In genomic region chr1:155322953-155323728, GRCh38 we compare ENCODE assay signal across 9 cellular contexts. TPM values are rescaled to one million over a fixed set of nuclear protein-coding genes. Genes with fewer than 3 reads are reported as not detected.
DNase-seq lines count a peak whose midpoint lies in the region; ATAC-seq, FAIRE-seq and TF ChIP-seq lines count a peak whose summit lies in the region.
"Had no signal": no experiment of that assay in that cellular context is flagged by ENCODE, and none has a peak within 500 bp of the region (broad histone marks: within the 10 kb centered on the region; RNA-seq: fewer than 3 reads in every experiment).

No MANE protein-coding gene starts in this region.

- CTCF ChIA-PET in BJ (lab: Yijun Ruan, JAX) (interaction anchor here (0.5 to 4.3 kb wide), 27 partner anchors 10 to 694 kb away, joined by 3 to 54 read pairs (median 5); partner anchors contain the start of genes CLK2, ENTREP3, HCN3 and THBS3), H1 (lab: Charles Lee; ENCODE audit: partially characterized antibody) (interaction anchor here (0.7 to 15.0 kb wide), 18 partner anchors 11 to 285 kb away, joined by 3 to 227 read pairs (median 5); partner anchors contain the start of genes CLK2, ENTREP3, HCN3 and PKLR)

- H2BK20ac ChIP-seq in H1 (ENCODE audit: low read length): no peak overlapping the region

- peaks cover 8 to 26% (median 14%) of the 10 kb centered on the region in 4 experiments; a peak in 6 of 7 replicates for H3K4me1 ChIP-seq in H1 (replicated peaks in 1 of 4; ENCODE audit: control insufficient read depth in 3 of 4, insufficient read depth in 4 of 4, low read length in 3 of 4)
- peaks cover 6% of the 10 kb centered on the region for H3K4me1 ChIP-seq in mesendoderm (ENCODE audit: control insufficient read depth, low read depth, low read length)

- no peak overlapping the region for H3K56ac ChIP-seq in H1 (replicated peaks; ENCODE audit: insufficient read length, low read depth, low read length)
- peak overlapping the region; percentile 95 for H3K56ac ChIP-seq in mesendoderm (ENCODE audit: low read length)

- H2AFZ ChIP-seq in H1 (ENCODE audit: low read length): no peak overlapping the region

- H4K8ac ChIP-seq in H1 (ENCODE audit: extremely low read depth, insufficient read depth, low read length) (peak overlapping the region; percentile 35; the same call in 1 of the 2 replicates), mesendoderm (ENCODE audit: low read depth, low read length) (no peak overlapping the region)

- H2AK5ac ChIP-seq in H1 (ENCODE audit: low read depth, low read length) (no peak overlapping the region), mesendoderm (ENCODE audit: low read length) (no peak overlapping the region)

- H2BK5ac ChIP-seq in H1 (ENCODE audit: low read depth, low read length): peak overlapping the region; percentile 49; the same call in 1 of the 2 replicates
- no peak overlapping the region for H2BK5ac ChIP-seq in mesendoderm (ENCODE audit: low read length)

- H3K79me2 ChIP-seq in H1 (ENCODE audit: control insufficient read depth in 1 of 2, insufficient read depth in 2 of 2, low read length in 2 of 2) (peaks cover 0 to 4% of the 10 kb centered on the region in 2 experiments; a peak in 1 of 4 replicates), mesendoderm (ENCODE audit: control insufficient read depth, insufficient read depth, low read length) (no peaks in the 10 kb centered on the region)

- H4K5ac ChIP-seq in H1 (ENCODE audit: insufficient read length, low read depth, low read length) (no peak overlapping the region), mesendoderm (ENCODE audit: low read length) (no peak overlapping the region)

- no peak for FAIRE-seq in H1 (lab: Jason Lieb, UNC)

- H3K27ac ChIP-seq in H1 (ENCODE audit: low read depth, low read length): no peak overlapping the region
- H3K27ac ChIP-seq in mesendoderm (ENCODE audit: low read depth, low read length): peak overlapping the region; percentile 83

- no peaks in the 10 kb centered on the region for H3K9me3 ChIP-seq in H1 (ENCODE audit: insufficient read depth in 2 of 2, low read depth in 1 of 2, low read length in 1 of 2)

- TF ChIP-seq CTCF in BJ (IDR thresholded peaks at IDR 0.05; ENCODE audit: insufficient read depth, low read depth, low read length) (peak; percentile 84), H1 (IDR thresholded peaks at IDR 0.05; ENCODE audit: control extremely low read depth in 1 of 3, insufficient read depth in 1 of 3, low read depth in 1 of 3, low read length in 3 of 3) (peak in 2 of 3 experiments; percentile 85 to 92; a peak in 3 of 4 replicates)

- H3K23me2 ChIP-seq in H1 (ENCODE audit: low read depth, low read length): peaks cover 16% of the 10 kb centered on the region; the same call in 1 of the 2 replicates

- peak overlapping the region; percentile 73 to 97 for H3K4me2 ChIP-seq in H1 (ENCODE audit: insufficient read depth in 1 of 2, low read depth in 2 of 2, low read length in 2 of 2)
- peak overlapping the region; percentile 65 for H3K4me2 ChIP-seq in mesendoderm (ENCODE audit: low read length)

- peak; percentile 50 for ATAC-seq in GM19395 (IDR thresholded peaks at IDR 0.05; ENCODE audit: unreplicated experiment)

- peak in 1 of 2 experiments; percentile 16; a peak in 1 of 3 replicates for TF ChIP-seq EP300 in H1 (IDR thresholded peaks at IDR 0.05; ENCODE audit: borderline replicate concordance in 1 of 2, low read depth in 2 of 2, low read length in 2 of 2)

- H3K27me3 ChIP-seq in BJ (ENCODE audit: control insufficient read depth, insufficient read depth, low read length) (no peaks in the 10 kb centered on the region), H1 (replicated peaks in 1 of 4; ENCODE audit: control insufficient read depth in 3 of 4, extremely low read depth in 1 of 4, insufficient read depth in 3 of 4, low read length in 3 of 4) (peaks cover 0 to 5% (median 3%) of the 10 kb centered on the region in 4 experiments; a peak in 4 of 7 replicates), mesendoderm (ENCODE audit: insufficient read depth, low read length, poor library complexity) (no peaks in the 10 kb centered on the region)

- POLR2A ChIA-PET in BJ (lab: Charles Lee) (no interaction called here), H1 (lab: Charles Lee; ENCODE audit: partially characterized antibody) (interaction anchor here (0.8 to 4.0 kb wide), 16 partner anchors 10 to 240 kb away, joined by 3 to 21 read pairs (median 6); partner anchors contain the start of genes CLK2, ENTREP3, FDPS and MTX1)

- H2BK120ac ChIP-seq in H1 (replicated peaks; ENCODE audit: low read depth, low read length): no peak overlapping the region
- H2BK120ac ChIP-seq in mesendoderm (ENCODE audit: low read depth, low read length): no peak overlapping the region

- H3K23ac ChIP-seq in H1 (ENCODE audit: insufficient read length) (no peak overlapping the region), mesendoderm (ENCODE audit: low read length) (no peak overlapping the region)

- H3K79me1 ChIP-seq in H1 (ENCODE audit: low read depth, low read length): peaks cover 4% of the 10 kb centered on the region
- peaks cover 4% of the 10 kb centered on the region for H3K79me1 ChIP-seq in mesendoderm (ENCODE audit: low read length)

- H3K36me3 ChIP-seq in BJ (ENCODE audit: control insufficient read depth, insufficient read depth, low read length) (0 out of 2 replicates have a peak, but pooled peaks cover 2% of the 10 kb centered on the region), H1 (ENCODE audit: control insufficient read depth in 2 of 4, insufficient read depth in 4 of 4, low read length in 3 of 4) (peaks cover 2 to 32% (median 15%) of the 10 kb centered on the region in 4 experiments; a peak in 6 of 8 replicates), mesendoderm (ENCODE audit: control insufficient read depth, insufficient read depth, low read length) (peaks cover 4% of the 10 kb centered on the region)

- H4K20me1 ChIP-seq in H1 (replicated peaks in 1 of 2; ENCODE audit: control insufficient read depth in 1 of 2, insufficient read depth in 2 of 2, low read length in 2 of 2): peaks cover 8 to 14% of the 10 kb centered on the region in 2 experiments

- peak; percentile 74 to 86 for TF ChIP-seq RAD21 in H1 (IDR thresholded peaks at IDR 0.05 in 1 of 2, conservative IDR thresholded peaks at IDR 0.05 in 1 of 2; ENCODE audit: low read depth in 2 of 2, low read length in 2 of 2)

- H3K4ac ChIP-seq in H1 (replicated peaks; ENCODE audit: insufficient read length, low read depth, low read length) (no peak overlapping the region), mesendoderm (ENCODE audit: low read depth, low read length) (peak overlapping the region; percentile 43)

- H3K9ac ChIP-seq in H1 (replicated peaks in 1 of 4; ENCODE audit: extremely low read depth in 1 of 4, low read depth in 3 of 4, low read length in 3 of 4) (peak overlapping the region in 2 of 4 experiments; percentile 16 to 45; a peak in 3 of 7 replicates), mesendoderm (ENCODE audit: low read length) (peak overlapping the region; percentile 98)

- H3K4me3 ChIP-seq in BJ (ENCODE audit: low read depth, low read length): peak overlapping the region; percentile 66
- peak overlapping the region; percentile 57 to 94 (median 84) for H3K4me3 ChIP-seq in H1 (ENCODE audit: extremely low read depth in 1 of 4, insufficient read depth in 2 of 4, low read depth in 3 of 4, low read length in 4 of 4)
- H3K4me3 ChIP-seq in mesendoderm (ENCODE audit: low read length): peak overlapping the region; percentile 51

- H2BK12ac ChIP-seq in H1 (ENCODE audit: low read depth, low read length): no peak overlapping the region

- 0% methylated on average over 14 of the region's 58 CpGs; no CpG with 5 or more reads in 1 of the 2 experiments for WGBS in H1 (ENCODE audit: extremely low coverage in 1 of 2, insufficient coverage in 1 of 2, insufficient read length in 1 of 2, insufficient replicate concordance in 2 of 2, low coverage in 1 of 2, low lambda C conversion rate in 2 of 2, missing lambda C conversion rate in 1 of 2), 2 experiments
- WGBS in mesendoderm (ENCODE audit: extremely low coverage, insufficient coverage, low lambda C conversion rate): no CpG with 5 or more reads among the region's 58 CpGs

- H3K18ac ChIP-seq in H1 (ENCODE audit: extremely low read depth, low read length): no peak overlapping the region; the same call in none of the 2 replicates
- peak overlapping the region; percentile 69 for H3K18ac ChIP-seq in mesendoderm (ENCODE audit: low read length)

- no peak for TF ChIP-seq POLR2A in H1 (IDR thresholded peaks at IDR 0.05; ENCODE audit: control extremely low read depth in 1 of 2, low read depth in 2 of 2, low read length in 2 of 2)

- DNase-seq in BJ (ENCODE audit: low read depth): peak; percentile 77
- DNase-seq in HT1080 (ENCODE audit: low read depth): peak; percentile 96
- peak; percentile 76 for DNase-seq in NOMO-1 treated with DMSO at 0.1 percent for 48 hours (lab: John Stamatoyannopoulos, UW; ENCODE audit: unreplicated experiment)
- DNase-seq in activated CD8-positive, alpha-beta memory T cell treated with anti-CD3 and anti-CD28 coated beads, Interleukin-2, amount 50 U/mL, for 1 hour (ENCODE audit: extremely low read depth): peak; percentile 56
- DNase-seq in H1 (ENCODE audit: low read depth in 1 of 2, low spot score in 2 of 2): peak; percentile 82 to 98
- DNase-seq in mesendoderm: peak; percentile 96
- peak; percentile 75 for DNase-seq in stimulated activated CD8-positive, alpha-beta memory T cell treated with anti-CD3 and anti-CD28 coated beads, Interleukin-12 subunit alpha, Interleukin-12 subunit beta, amount 100 ng/mL, for 1 hour (ENCODE audit: low read depth)

- H2BK15ac ChIP-seq in H1 (ENCODE audit: low read length): no peak overlapping the region
- H2BK15ac ChIP-seq in mesendoderm (replicated peaks; ENCODE audit: low read depth): no peak overlapping the region

- H3K14ac ChIP-seq in H1 (ENCODE audit: insufficient read length): no peak overlapping the region

- no peak overlapping the region for H4K91ac ChIP-seq in H1 (replicated peaks; ENCODE audit: insufficient read length, low read length)

RNA-seq across cellular contexts. Expression of gene RUSC1, which starts 2.4 kb away (rescaled TPM):
- polyA plus RNA-seq in BJ (2011; rRNA removed) (23.2 and 34.1 TPM in 2 replicates), H1 (2011; rRNA removed) (90.4 and 117 TPM in 2 replicates)
- 13.4 and 17.1 TPM in 2 replicates for polyA minus RNA-seq in BJ (2011; rRNA and poly(A)+ RNA removed)
- 40.1 and 46.7 TPM in 2 replicates for total RNA-seq in HT1080 (2014; rRNA removed; shearing (Covaris generic))
- polyA plus RNA-seq in HT1080 (2015; cell fraction: cytosol; rRNA removed): 44.1 and 47.2 TPM in 2 replicates
- polyA plus RNA-seq in HT1080 (2015; cell fraction: nucleus; rRNA removed): 54.9 and 57.1 TPM in 2 replicates
- total RNA-seq in H1 (2021; fragmentation: NEBNext Ultra II Directional; extraction: Animal tissue kit (Norgen Biotek cat#: 25700)): 54.6 and 59.8 TPM in 2 replicates
- 60.0 TPM for polyA plus RNA-seq in H1 (2011; cell fraction: cytosol; rRNA removed)
- polyA plus RNA-seq in H1 (2011; cell fraction: nucleus; rRNA removed): 139 TPM
- polyA plus RNA-seq in H1 (2012, experiment 1 of 2): 50.4 to 55.5 TPM (median 53.0 TPM) in 4 replicates
- polyA plus RNA-seq in H1 (2012, experiment 2 of 2): 70.8 TPM
- 38.0 TPM for polyA plus RNA-seq in H1 (2013, experiment 1 of 2)
- 36.9 TPM for polyA plus RNA-seq in H1 (2013, experiment 2 of 2)
- 26.7 and 34.3 TPM in 2 replicates for polyA minus RNA-seq in H1 (2011; rRNA and poly(A)+ RNA removed)
- polyA minus RNA-seq in H1 (2011; cell fraction: cytosol; rRNA and poly(A)+ RNA removed): 25.6 TPM
- 27.8 TPM for polyA minus RNA-seq in H1 (2011; cell fraction: nucleus; rRNA and poly(A)+ RNA removed)
- 36.2 TPM for polyA plus RNA-seq in mesendoderm (2013, experiment 1 of 2)
- 36.1 TPM for polyA plus RNA-seq in mesendoderm (2013, experiment 2 of 2)

RNA-seq across cellular contexts. Expression of gene FDPS, which starts 14.5 kb away (rescaled TPM):
- polyA plus RNA-seq in BJ (2011; rRNA removed) (126 and 131 TPM in 2 replicates), H1 (2011; rRNA removed) (234 and 267 TPM in 2 replicates)
- polyA minus RNA-seq in BJ (2011; rRNA and poly(A)+ RNA removed): 34.5 and 53.5 TPM in 2 replicates
- total RNA-seq in HT1080 (2014; rRNA removed; shearing (Covaris generic)): 233 and 262 TPM in 2 replicates
- 177 and 182 TPM in 2 replicates for polyA plus RNA-seq in HT1080 (2015; cell fraction: cytosol; rRNA removed)
- polyA plus RNA-seq in HT1080 (2015; cell fraction: nucleus; rRNA removed): 238 and 245 TPM in 2 replicates
- total RNA-seq in H1 (2021; fragmentation: NEBNext Ultra II Directional; extraction: Animal tissue kit (Norgen Biotek cat#: 25700)): 368 and 370 TPM in 2 replicates
- polyA plus RNA-seq in H1 (2011; cell fraction: cytosol; rRNA removed): 353 TPM
- polyA plus RNA-seq in H1 (2011; cell fraction: nucleus; rRNA removed): 245 TPM
- 352 to 469 TPM (median 417 TPM) in 4 replicates for polyA plus RNA-seq in H1 (2012, experiment 1 of 2)
- polyA plus RNA-seq in H1 (2012, experiment 2 of 2): 350 TPM
- 351 TPM for polyA plus RNA-seq in H1 (2013, experiment 1 of 2)
- 364 TPM for polyA plus RNA-seq in H1 (2013, experiment 2 of 2)
- 183 and 260 TPM in 2 replicates for polyA minus RNA-seq in H1 (2011; rRNA and poly(A)+ RNA removed)
- 103 TPM for polyA minus RNA-seq in H1 (2011; cell fraction: cytosol; rRNA and poly(A)+ RNA removed)
- polyA minus RNA-seq in H1 (2011; cell fraction: nucleus; rRNA and poly(A)+ RNA removed): 97.7 TPM
- polyA plus RNA-seq in mesendoderm (2013, experiment 1 of 2): 307 TPM
- 295 TPM for polyA plus RNA-seq in mesendoderm (2013, experiment 2 of 2)

RNA-seq across cellular contexts. Expression of gene PKLR, which starts 21.9 kb away (rescaled TPM):
- polyA plus RNA-seq in BJ (2011; rRNA removed): 0.02 TPM in 2 replicates
- 0.05 TPM in 1 of 2 replicates, not detected in the other for polyA minus RNA-seq in BJ (2011; rRNA and poly(A)+ RNA removed)
- total RNA-seq in HT1080 (2014; rRNA removed; shearing (Covaris generic)): not detected in 2 replicates
- not detected in 2 replicates for polyA plus RNA-seq in HT1080 (2015; cell fraction: cytosol; rRNA removed)
- 0.07 TPM in 1 of 2 replicates, not detected in the other for polyA plus RNA-seq in HT1080 (2015; cell fraction: nucleus; rRNA removed)
- 2.3 and 2.4 TPM in 2 replicates for total RNA-seq in H1 (2021; fragmentation: NEBNext Ultra II Directional; extraction: Animal tissue kit (Norgen Biotek cat#: 25700))
- 7.5 and 9.9 TPM in 2 replicates for polyA plus RNA-seq in H1 (2011; rRNA removed)
- polyA plus RNA-seq in H1 (2011; cell fraction: cytosol; rRNA removed): 7.1 TPM
- polyA plus RNA-seq in H1 (2011; cell fraction: nucleus; rRNA removed): 8.5 TPM
- 2.9 to 5.2 TPM (median 4.0 TPM) in 4 replicates for polyA plus RNA-seq in H1 (2012, experiment 1 of 2)
- 4.1 TPM for polyA plus RNA-seq in H1 (2012, experiment 2 of 2)
- polyA plus RNA-seq in H1 (2013, experiment 1 of 2): 0.93 TPM
- 0.96 TPM for polyA plus RNA-seq in H1 (2013, experiment 2 of 2)
- polyA minus RNA-seq in H1 (2011; rRNA and poly(A)+ RNA removed): 2.8 and 3.7 TPM in 2 replicates
- polyA minus RNA-seq in H1 (2011; cell fraction: cytosol; rRNA and poly(A)+ RNA removed): 1.5 TPM
- 1.1 TPM for polyA minus RNA-seq in H1 (2011; cell fraction: nucleus; rRNA and poly(A)+ RNA removed)
- polyA plus RNA-seq in mesendoderm (2013, experiment 1 of 2): 0.28 TPM
- polyA plus RNA-seq in mesendoderm (2013, experiment 2 of 2): 0.35 TPM
- total RNA-seq: T-helper 1 cell treated with Interleukin-12 subunit alpha and Interleukin-12 subunit beta and Interleukin-4 antibody, amounts not matched to agents 30 ng/mL and 1 ng/mL, for 36 hours had no signal

RNA-seq across cellular contexts. Expression of gene HCN3, which starts 45.9 kb away (rescaled TPM):
- polyA plus RNA-seq in BJ (2011; rRNA removed) (1.8 and 4.0 TPM in 2 replicates), H1 (2011; rRNA removed) (7.3 and 8.8 TPM in 2 replicates)
- polyA minus RNA-seq in BJ (2011; rRNA and poly(A)+ RNA removed): 2.4 and 3.4 TPM in 2 replicates
- total RNA-seq in HT1080 (2014; rRNA removed; shearing (Covaris generic)): 0.84 and 1.1 TPM in 2 replicates
- polyA plus RNA-seq in HT1080 (2015; cell fraction: cytosol; rRNA removed): 0.77 and 1.1 TPM in 2 replicates
- 7.4 and 9.9 TPM in 2 replicates for polyA plus RNA-seq in HT1080 (2015; cell fraction: nucleus; rRNA removed)
- total RNA-seq in H1 (2021; fragmentation: NEBNext Ultra II Directional; extraction: Animal tissue kit (Norgen Biotek cat#: 25700)): 5.5 and 6.4 TPM in 2 replicates
- polyA plus RNA-seq in H1 (2011; cell fraction: cytosol; rRNA removed): 8.3 TPM
- 41.0 TPM for polyA plus RNA-seq in H1 (2011; cell fraction: nucleus; rRNA removed)
- polyA plus RNA-seq in H1 (2012, experiment 1 of 2): 6.4 to 8.9 TPM (median 6.9 TPM) in 4 replicates
- 3.6 TPM for polyA plus RNA-seq in H1 (2012, experiment 2 of 2)
- 4.6 TPM for polyA plus RNA-seq in H1 (2013, experiment 1 of 2)
- 4.7 TPM for polyA plus RNA-seq in H1 (2013, experiment 2 of 2)
- 4.7 and 8.4 TPM in 2 replicates for polyA minus RNA-seq in H1 (2011; rRNA and poly(A)+ RNA removed)
- 2.5 TPM for polyA minus RNA-seq in H1 (2011; cell fraction: cytosol; rRNA and poly(A)+ RNA removed)
- 7.1 TPM for polyA minus RNA-seq in H1 (2011; cell fraction: nucleus; rRNA and poly(A)+ RNA removed)
- polyA plus RNA-seq in mesendoderm (2013, experiment 1 of 2): 1.5 TPM
- polyA plus RNA-seq in mesendoderm (2013, experiment 2 of 2): 1.4 TPM

RNA-seq across cellular contexts. Expression of gene CLK2, which starts 49.8 kb away (rescaled TPM):
- polyA plus RNA-seq in BJ (2011; rRNA removed): 46.1 and 57.4 TPM in 2 replicates
- 38.6 and 41.2 TPM in 2 replicates for polyA minus RNA-seq in BJ (2011; rRNA and poly(A)+ RNA removed)
- 19.1 and 26.0 TPM in 2 replicates for total RNA-seq in HT1080 (2014; rRNA removed; shearing (Covaris generic))
- polyA plus RNA-seq in HT1080 (2015; cell fraction: cytosol; rRNA removed): 19.1 and 20.9 TPM in 2 replicates
- 228 and 249 TPM in 2 replicates for polyA plus RNA-seq in HT1080 (2015; cell fraction: nucleus; rRNA removed)
- 58.2 and 62.2 TPM in 2 replicates for total RNA-seq in H1 (2021; fragmentation: NEBNext Ultra II Directional; extraction: Animal tissue kit (Norgen Biotek cat#: 25700))
- 76.0 and 98.8 TPM in 2 replicates for polyA plus RNA-seq in H1 (2011; rRNA removed)
- 73.0 TPM for polyA plus RNA-seq in H1 (2011; cell fraction: cytosol; rRNA removed)
- 458 TPM for polyA plus RNA-seq in H1 (2011; cell fraction: nucleus; rRNA removed)
- 49.9 to 84.8 TPM (median 77.3 TPM) in 4 replicates for polyA plus RNA-seq in H1 (2012, experiment 1 of 2)
- 31.5 TPM for polyA plus RNA-seq in H1 (2012, experiment 2 of 2)
- 59.7 TPM for polyA plus RNA-seq in H1 (2013, experiment 1 of 2)
- polyA plus RNA-seq in H1 (2013, experiment 2 of 2): 53.7 TPM
- polyA minus RNA-seq in H1 (2011; rRNA and poly(A)+ RNA removed): 74.1 and 100 TPM in 2 replicates
- 37.4 TPM for polyA minus RNA-seq in H1 (2011; cell fraction: cytosol; rRNA and poly(A)+ RNA removed)
- polyA minus RNA-seq in H1 (2011; cell fraction: nucleus; rRNA and poly(A)+ RNA removed): 107 TPM
- 51.4 TPM for polyA plus RNA-seq in mesendoderm (2013, experiment 1 of 2)
- 48.2 TPM for polyA plus RNA-seq in mesendoderm (2013, experiment 2 of 2)
